9 cellular contexts compared by ENCODE assay signal in genomic region chr4:602559-602942, GRCh38. TPM values are rescaled to one million over a fixed set of nuclear protein-coding genes. Genes with fewer than 3 reads are reported as not detected.
A peak's percentile ranks its signal among the peaks of the same experiment; 100 is the strongest.
DNase-seq lines count a peak whose midpoint lies in the region; ATAC-seq and TF ChIP-seq lines count a peak whose summit lies in the region.
"Had no signal": no experiment of that assay in that cellular context is flagged by ENCODE, and none has a peak within 500 bp of the region (broad histone marks: within the 10 kb centered on the region; RNA-seq: fewer than 3 reads in every experiment).

No MANE protein-coding gene starts in this region.

- no peaks in the 10 kb centered on the region for H3K9me3 ChIP-seq in CD8-positive, alpha-beta memory T cell (ENCODE audit: low read length)

- H3K4me1 ChIP-seq in CD8-positive, alpha-beta memory T cell (ENCODE audit: insufficient read depth, low read length) = no peaks in the 10 kb centered on the region

- peaks cover 5 to 10% (median 7%) of the 10 kb centered on the region in 3 donors for H3K4me1 Mint-ChIP-seq in CD8-positive, alpha-beta memory T cell
- H3K4me1 Mint-ChIP-seq in activated CD4-positive, alpha-beta T cell treated with anti-CD3 and anti-CD28 coated beads, Interleukin-2, amount 10 ng/mL, durations not matched to agents 24 days and 14 days = peaks cover 4% of the 10 kb centered on the region

- H3K4me3 Mint-ChIP-seq in CD8-positive, alpha-beta memory T cell = no peak overlapping the region
- H3K4me3 Mint-ChIP-seq in activated CD4-positive, alpha-beta T cell treated with anti-CD3 and anti-CD28 coated beads, Interleukin-2, amount 10 ng/mL, durations not matched to agents 24 days and 14 days = no peak overlapping the region

- peak overlapping the region in 2 of 8 donors; percentile 46 to 54 for H3K27ac Mint-ChIP-seq in CD8-positive, alpha-beta memory T cell
- no peak overlapping the region for H3K27ac Mint-ChIP-seq in activated CD4-positive, alpha-beta T cell treated with anti-CD3 and anti-CD28 coated beads, Interleukin-2, amount 10 ng/mL, durations not matched to agents 24 days and 14 days

- peaks cover 0 to 2% (median 0%) of the 10 kb centered on the region in 5 donors for H3K9me3 Mint-ChIP-seq in CD8-positive, alpha-beta memory T cell
- peaks cover 14% of the 10 kb centered on the region for H3K9me3 Mint-ChIP-seq in activated CD4-positive, alpha-beta T cell treated with anti-CD3 and anti-CD28 coated beads, Interleukin-2, amount 10 ng/mL, durations not matched to agents 24 days and 14 days

- ATAC-seq in omental fat pad (ENCODE audit: low FRiP score) (no peak), GM21737 (IDR thresholded peaks at IDR 0.05; ENCODE audit: unreplicated experiment) (no peak)

- DNase-seq in CD8-positive, alpha-beta memory T cell = peak; percentile 13 to 62 (median 36)
- peak; percentile 87 for DNase-seq in activated CD4-positive, alpha-beta T cell treated with anti-CD3 and anti-CD28 coated beads, Interleukin-2, amount 10 ng/mL, durations not matched to agents 24 days and 14 days
- DNase-seq in epithelial cell of prostate (ENCODE audit: low read depth, low spot score) (peak; percentile 14), posterior cingulate gyrus (peak in 7 of 10 donors; percentile 29 to 94 (median 75)), MV-4-11 (lab: John Stamatoyannopoulos, UW) (no peak), omental fat pad (ENCODE audit: low spot score) (no peak)

- H3K36me3 Mint-ChIP-seq in CD8-positive, alpha-beta memory T cell = peaks cover 0 to 2% (median 0%) of the 10 kb centered on the region in 3 donors
- H3K36me3 Mint-ChIP-seq in activated CD4-positive, alpha-beta T cell treated with anti-CD3 and anti-CD28 coated beads, Interleukin-2, amount 10 ng/mL, durations not matched to agents 24 days and 14 days (ENCODE audit: low read depth) = no peaks in the 10 kb centered on the region

- POLR2A ChIA-PET in CD8-positive, alpha-beta memory T cell (lab: Charles Lee) = no interaction called here

- H3K27ac ChIP-seq in CD8-positive, alpha-beta memory T cell (ENCODE audit: low read depth, low read length) = no peak overlapping the region
- H3K27ac ChIP-seq in epithelial cell of prostate = no peak overlapping the region

- H3K27me3 Mint-ChIP-seq in CD8-positive, alpha-beta memory T cell = peaks cover 10 to 35% of the 10 kb centered on the region in 2 donors
- peaks cover 4% of the 10 kb centered on the region for H3K27me3 Mint-ChIP-seq in activated CD4-positive, alpha-beta T cell treated with anti-CD3 and anti-CD28 coated beads, Interleukin-2, amount 10 ng/mL, durations not matched to agents 24 days and 14 days

- TF ChIP-seq CTCF in LNCAP (IDR thresholded peaks at IDR 0.05) = peak; percentile 49
- TF ChIP-seq CTCF in omental fat pad (IDR thresholded peaks at IDR 0.05) = no peak

- no peaks in the 10 kb centered on the region for H3K27me3 ChIP-seq in CD8-positive, alpha-beta memory T cell (ENCODE audit: insufficient read depth, low read length, poor library complexity, severe bottlenecking)

- CTCF ChIA-PET in CD8-positive, alpha-beta memory T cell (lab: Charles Lee) = interaction anchor here (1.0 kb wide), 1 partner anchor 71 kb away, joined by 4 read pairs; the partner anchor contains the start of genes ATP5ME and MYL5

- H3K4me3 ChIP-seq in CD8-positive, alpha-beta memory T cell (ENCODE audit: low read length) = no peak overlapping the region

- H3K36me3 ChIP-seq in CD8-positive, alpha-beta memory T cell (ENCODE audit: insufficient read depth, low read length) = no peaks in the 10 kb centered on the region

- intact Hi-C loops in activated CD4-positive, alpha-beta T cell treated with anti-CD3 and anti-CD28 coated beads, Interleukin-2, amount 10 ng/mL, durations not matched to agents 24 days and 14 days (cut with micrococcal nuclease) = loop anchor here (1.0 to 5.0 kb wide), 2 partner anchors 60 to 72 kb away; partner anchors contain the start of genes ATP5ME and MYL5
- intact Hi-C loops in posterior cingulate gyrus (cut with DNase I) = loop anchor here (10.0 kb wide), 1 partner anchor 72 kb away; the partner anchor contains the start of genes ATP5ME and MYL5

RNA-seq across cellular contexts. Expression of gene PDE6B, which starts 22.8 kb away (rescaled TPM):
- total RNA-seq in CD8-positive, alpha-beta memory T cell = 10 to 100 TPM in 1 of 2 experiments, 1 to 10 TPM in 1; 9.3 to 10.1 TPM
- polyA plus RNA-seq in CD8-positive, alpha-beta memory T cell = 21.5 TPM
- total RNA-seq in activated CD4-positive, alpha-beta T cell treated with anti-CD3 and anti-CD28 coated beads, Interleukin-2, amount 10 ng/mL, durations not matched to agents 24 days and 14 days = 9.0 and 14.5 TPM in 2 replicates
- 1 to 10 TPM in 3 of 4 donors, under 1 TPM in 1; 0.32 to 5.6 (median 2.9) TPM for total RNA-seq in omental fat pad

RNA-seq across cellular contexts. Expression of gene TMEM271, which starts 26.5 kb away (rescaled TPM):
- total RNA-seq in CD8-positive, alpha-beta memory T cell = not detected
- polyA plus RNA-seq in CD8-positive, alpha-beta memory T cell = not detected
- total RNA-seq in activated CD4-positive, alpha-beta T cell treated with anti-CD3 and anti-CD28 coated beads, Interleukin-2, amount 10 ng/mL, durations not matched to agents 24 days and 14 days = not detected in 2 replicates
- total RNA-seq in omental fat pad = not detected
- total RNA-seq: glomerular endothelial cell had no signal

Comparison
In these comparisons a context has a peak if more than half of its experiments do, and no peak if none do; other contexts are left out.
1. DNase-seq: peak in CD8-positive, alpha-beta memory T cell (5 of 5), activated CD4-positive, alpha-beta T cell treated with anti-CD3 and anti-CD28 coated beads, Interleukin-2, amount 10 ng/mL, durations not matched to agents 24 days and 14 days (single experiment), epithelial cell of prostate (single experiment) and posterior cingulate gyrus (7 of 10); none in MV-4-11 (single experiment) and omental fat pad (single experiment).